Comparison of ENCODE assay signal across 1 cellular context in genomic region chr17:72118588-72119279, GRCh38.
TF ChIP-seq lines count a peak whose summit lies in the region.

No MANE protein-coding gene starts in this region.

TF ChIP-seq in HepG2, 621 proteins besides CTCF, POLR2A, EP300 and RAD21 (continued from another document):
- TF ChIP-seq ARID5B (CRISPR knock-in tag; IDR thresholded peaks at IDR 0.05) (peak; percentile 42), ESRRA (CRISPR knock-in tag; IDR thresholded peaks at IDR 0.05; ENCODE audit: low read depth) (no peak), KAT8 (CRISPR knock-in tag; IDR thresholded peaks at IDR 0.05) (peak; percentile 39; the same call in 1 of the 2 replicates), JUNB (CRISPR knock-in tag; IDR thresholded peaks at IDR 0.05; ENCODE audit: borderline replicate concordance) (no peak), PAXIP1 (CRISPR knock-in tag; conservative IDR thresholded peaks at IDR 0.05) (peak; percentile 25; the same call in 1 of the 2 replicates), SSRP1 (CRISPR knock-in tag; IDR thresholded peaks at IDR 0.05) (0 out of 2 replicates have a peak, but pooled peaks have one; percentile 47), PITX1 (CRISPR knock-in tag; IDR thresholded peaks at IDR 0.05) (peak; percentile 39; the same call in 1 of the 2 replicates), ZFP1 (CRISPR knock-in tag; IDR thresholded peaks at IDR 0.05) (0 out of 2 replicates have a peak, but pooled peaks have one; percentile 64), ZNF333 (CRISPR knock-in tag; IDR thresholded peaks at IDR 0.05; ENCODE audit: borderline replicate concordance) (0 out of 2 replicates have a peak, but pooled peaks have one; percentile 23), ZNF441 (CRISPR knock-in tag; IDR thresholded peaks at IDR 0.05; ENCODE audit: borderline replicate concordance) (peak; percentile 50; the same call in 1 of the 2 replicates), ZNF549 (CRISPR knock-in tag; IDR thresholded peaks at IDR 0.05) (no peak), MIXL1 (CRISPR knock-in tag; IDR thresholded peaks at IDR 0.05) (0 out of 2 replicates have a peak, but pooled peaks have one; percentile 38), RBM22 (optimal IDR thresholded peaks at IDR 0.05; ENCODE audit: low read length) (no peak), GATAD2A (CRISPR knock-in tag; IDR thresholded peaks at IDR 0.05) (peak; percentile 16; the same call in 1 of the 2 replicates), CREB1 (IDR thresholded peaks at IDR 0.05) (no peak), CREB1 (CRISPR knock-in tag; IDR thresholded peaks at IDR 0.05) (0 out of 2 replicates have a peak, but pooled peaks have one; percentile 22), ZNF124 (CRISPR knock-in tag; IDR thresholded peaks at IDR 0.05) (0 out of 2 replicates have a peak, but pooled peaks have one; percentile 17), ZNF33A (CRISPR knock-in tag; IDR thresholded peaks at IDR 0.05; ENCODE audit: borderline replicate concordance) (0 out of 2 replicates have a peak, but pooled peaks have one; percentile 23), KDM2A (CRISPR knock-in tag; IDR thresholded peaks at IDR 0.05; ENCODE audit: borderline replicate concordance, low read depth) (no peak), MZF1 (CRISPR knock-in tag; IDR thresholded peaks at IDR 0.05; ENCODE audit: borderline replicate concordance) (no peak), ZGPAT (CRISPR knock-in tag; IDR thresholded peaks at IDR 0.05) (peak; percentile 31; the same call in 1 of the 2 replicates), PRDM10 (CRISPR knock-in tag; IDR thresholded peaks at IDR 0.05; ENCODE audit: low read depth) (peak; percentile 11; the same call in 1 of the 2 replicates), HMGXB4 (CRISPR knock-in tag; IDR thresholded peaks at IDR 0.05; ENCODE audit: borderline replicate concordance in 1 of 2, low read depth in 1 of 2) (peak in 1 of 2 experiments; percentile 76; a peak in 2 of 4 replicates), HNF1B (CRISPR knock-in tag; IDR thresholded peaks at IDR 0.05) (peak; percentile 49; the same call in 1 of the 2 replicates), HOXA5 (CRISPR knock-in tag; IDR thresholded peaks at IDR 0.05) (0 out of 2 replicates have a peak, but pooled peaks have one; percentile 34), GFI1 (CRISPR knock-in tag; IDR thresholded peaks at IDR 0.05; ENCODE audit: borderline replicate concordance) (peak; percentile 14; the same call in 1 of the 2 replicates), SPEN (CRISPR knock-in tag; IDR thresholded peaks at IDR 0.05; ENCODE audit: low read depth) (0 out of 2 replicates have a peak, but pooled peaks have one; percentile 15), MEIS2 (CRISPR knock-in tag; IDR thresholded peaks at IDR 0.05) (no peak), ZBTB20 (CRISPR knock-in tag; IDR thresholded peaks at IDR 0.05; ENCODE audit: borderline replicate concordance, low read depth) (0 out of 2 replicates have a peak, but pooled peaks have one; percentile 33), ELF3 (CRISPR knock-in tag; IDR thresholded peaks at IDR 0.05) (no peak), ZSCAN29 (CRISPR knock-in tag; conservative IDR thresholded peaks at IDR 0.05) (0 out of 2 replicates have a peak, but pooled peaks have one; percentile 36), ERF (CRISPR knock-in tag; IDR thresholded peaks at IDR 0.05) (0 out of 2 replicates have a peak, but pooled peaks have one; percentile 29), ZNF501 (CRISPR knock-in tag; IDR thresholded peaks at IDR 0.05) (peak; percentile 64), IRF2 (CRISPR knock-in tag; IDR thresholded peaks at IDR 0.05) (peak; percentile 34; the same call in 1 of the 2 replicates), CBX5 (CRISPR knock-in tag; IDR thresholded peaks at IDR 0.05; ENCODE audit: borderline replicate concordance) (0 out of 2 replicates have a peak, but pooled peaks have one; percentile 16), E2F2 (CRISPR knock-in tag; IDR thresholded peaks at IDR 0.05; ENCODE audit: borderline replicate concordance) (no peak), SMC3 (IDR thresholded peaks at IDR 0.05; ENCODE audit: low read length) (peak; percentile 92), SNAPC5 (CRISPR knock-in tag; IDR thresholded peaks at IDR 0.05; ENCODE audit: borderline replicate concordance) (no peak), MXI1 (IDR thresholded peaks at IDR 0.05; ENCODE audit: borderline replicate concordance, low read depth, low read length) (0 out of 3 replicates have a peak, but pooled peaks have one; percentile 14), XRCC5 (optimal IDR thresholded peaks at IDR 0.05; ENCODE audit: low read length) (peak; percentile 55), NR2F2 (IDR thresholded peaks at IDR 0.05; ENCODE audit: borderline replicate concordance, low read depth) (no peak), SMAD3 (CRISPR knock-in tag; IDR thresholded peaks at IDR 0.05) (peak; percentile 12; the same call in 1 of the 2 replicates)
